In the genomic region with DNA sequence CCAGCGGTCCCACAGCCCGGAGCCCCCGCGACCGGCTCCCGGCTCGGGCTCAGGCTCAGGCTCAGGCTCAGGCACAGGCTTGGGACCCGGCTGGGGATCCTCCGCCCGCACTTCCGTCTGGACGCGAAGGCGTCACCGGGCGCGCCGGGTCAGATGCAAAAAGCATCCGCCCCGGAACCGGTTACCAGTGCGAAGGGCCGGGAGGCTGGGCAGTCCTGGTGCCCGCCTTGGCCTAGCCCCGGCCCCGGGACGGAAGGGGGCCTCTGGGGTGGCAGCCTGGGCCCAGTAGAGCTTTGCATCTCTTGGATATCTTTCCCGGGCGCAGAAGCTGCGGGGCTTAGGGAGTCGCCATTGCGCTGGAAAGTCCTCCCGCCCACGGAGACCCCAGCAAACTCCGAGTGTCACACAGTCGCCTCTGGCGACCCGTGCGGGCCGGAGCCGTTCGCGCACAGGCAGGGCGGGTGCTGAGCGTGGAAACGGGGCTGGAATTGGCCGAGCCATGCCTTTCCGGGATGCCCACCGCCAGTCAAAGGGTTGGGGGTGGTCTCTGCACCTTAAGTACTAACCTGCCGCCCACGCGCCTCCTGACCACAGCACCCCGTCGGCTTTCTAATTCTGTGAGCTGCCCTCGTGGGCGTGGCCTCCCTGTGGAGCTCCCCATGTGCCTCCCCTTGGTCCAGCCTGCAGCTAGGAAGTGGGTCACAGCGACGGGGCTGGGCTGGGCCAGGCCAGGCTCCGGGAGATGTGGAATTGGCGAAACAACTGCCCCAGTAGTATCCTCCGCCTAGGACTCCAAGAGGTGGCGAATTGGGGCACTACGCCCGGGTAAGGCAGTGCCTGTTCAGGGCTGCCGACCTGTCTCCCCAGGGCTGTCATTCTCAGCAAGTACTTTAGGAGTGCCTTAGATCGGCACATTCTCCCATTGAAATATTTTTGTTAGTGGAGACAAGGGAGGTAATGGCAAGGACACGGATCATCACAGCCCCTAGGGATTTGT, we compare ENCODE assay signal across 8 cellular contexts. TPM values are rescaled to one million over a fixed set of nuclear protein-coding genes. Genes with fewer than 3 reads are reported as not detected.
DNase-seq lines count a peak whose midpoint lies in the region.

A gene (minus strand): TSS at position 119 of the 997 bp plus-strand sequence. CDS start 129 bp downstream, outside the sequence.

- H2AFZ ChIP-seq in neuron (ENCODE audit: low read depth, low read length), result peak within 1 kb of the TSS; percentile 65

- H3K27me3 ChIP-seq in neuron (ENCODE audit: insufficient read depth, low read length), result no peaks in the 10 kb centered on the region

- H3K4me3 ChIP-seq in neuron (ENCODE audit: low read length), result peak within 1 kb of the TSS; percentile 94

- peaks cover 10% of the 10 kb centered on the region for H3K4me1 ChIP-seq in neuron (ENCODE audit: insufficient read depth, low read length)

- no peaks in the 10 kb centered on the region for H3K9me3 ChIP-seq in neuron (ENCODE audit: low read length)

- no peaks in the 10 kb centered on the region for H3K36me3 ChIP-seq in neuron (ENCODE audit: insufficient read depth, low read length)

- in situ Hi-C loops in G401 (cut with HindIII; ENCODE audit: low sequenced_read_pairs), result no loop called here
- in situ Hi-C loops in SK-MEL-5 (cut with HindIII; ENCODE audit: low pct_unique_long_range_greater_than_20kb, low sequenced_read_pairs), result no loop called here

- peak; percentile 91 for DNase-seq in G401 (ENCODE audit: low spot score)
- peak; percentile 72 for DNase-seq in GOT3 (lab: John Stamatoyannopoulos, UW)
- peak; percentile 91 for DNase-seq in LHCN-M2 (ENCODE audit: low read depth)
- DNase-seq in SK-MEL-5 (ENCODE audit: low read depth, low spot score), result peak; percentile 91
- DNase-seq in activated naive CD4-positive, alpha-beta T cell treated with Interleukin-2 at 50 U/mL for 16 hours, result peak; percentile 83
- peak; percentile 89 for DNase-seq in foreskin melanocyte
- DNase-seq in stromal cell of bone marrow (ENCODE audit: low read depth), result peak; percentile 80

RNA-seq across cellular contexts. Expression of the gene that starts here (rescaled TPM):
- total RNA-seq in G401 (2014; rRNA removed; shearing (Covaris generic)), result 23.6 and 30.2 TPM in 2 replicates
- total RNA-seq in LHCN-M2 (2014; rRNA removed), result 46.2 and 47.3 TPM in 2 replicates
- 43.4 TPM for polyA plus RNA-seq in LHCN-M2 (2012)
- 50.1 and 56.8 TPM in 2 replicates for total RNA-seq in SK-MEL-5 (2014; rRNA removed; shearing (Covaris generic))
- polyA plus RNA-seq in SK-MEL-5 (2015; cell fraction: cytosol; rRNA removed), result 38.9 and 47.7 TPM in 2 replicates
- polyA plus RNA-seq in SK-MEL-5 (2015; cell fraction: nucleus; rRNA removed), result 14.4 and 26.7 TPM in 2 replicates

Comparison
In these comparisons a context has a peak if more than half of its experiments do, and no peak if none do; other contexts are left out.
1. Peak in every context shown above with its lines: DNase-seq and H3K4me3 ChIP-seq.